In genomic region chr5:1782385-1783213, GRCh38 we compare ENCODE assay signal across 12 cellular contexts. TPM values are rescaled to one million over a fixed set of nuclear protein-coding genes. Genes with fewer than 3 reads are reported as not detected.
A peak's percentile ranks its signal among the peaks of the same experiment; 100 is the strongest.
DNase-seq lines count a peak whose midpoint lies in the region; ATAC-seq and TF ChIP-seq lines count a peak whose summit lies in the region.
"Had no signal": no experiment of that assay in that cellular context is flagged by ENCODE, and none has a peak within 500 bp of the region (broad histone marks: within the 10 kb centered on the region; RNA-seq: fewer than 3 reads in every experiment).

No MANE protein-coding gene starts in this region.

- no peaks in the 10 kb centered on the region for H3K9me3 Mint-ChIP-seq in nephron

- H3K36me3 Mint-ChIP-seq in nephron (ENCODE audit: low read depth) = no peaks in the 10 kb centered on the region

- ATAC-seq in GM18508 (IDR thresholded peaks at IDR 0.05; ENCODE audit: insufficient read depth, unreplicated experiment) (peak; percentile 14), GM19467 (IDR thresholded peaks at IDR 0.05; ENCODE audit: unreplicated experiment) (peak; percentile 1), HG03139 (IDR thresholded peaks at IDR 0.05; ENCODE audit: unreplicated experiment) (peak; percentile 5)

- no peaks in the 10 kb centered on the region for H3K36me3 ChIP-seq in hepatocyte (replicated peaks; ENCODE audit: insufficient read depth, low read depth)
- H3K36me3 ChIP-seq: MG63 had no signal

- H3K4me3 ChIP-seq in hepatocyte = no peak overlapping the region
- H3K4me3 ChIP-seq: MG63 had no signal

- H3K27me3 Mint-ChIP-seq in nephron (ENCODE audit: low read depth) = peaks cover 34% of the 10 kb centered on the region

- no peak overlapping the region for H3K4me2 ChIP-seq in hepatocyte

- no peak overlapping the region for H3K4me3 Mint-ChIP-seq in nephron

- peak overlapping the region in 2 of 3 experiments; percentile 21 to 84 for H3K27ac Mint-ChIP-seq in nephron

- 82% methylated on average over 14 of the region's 14 CpGs for WGBS in hepatocyte (ENCODE audit: low lambda C conversion rate, missing lambda C conversion rate)

- no peaks in the 10 kb centered on the region for H4K20me1 ChIP-seq in hepatocyte (ENCODE audit: insufficient read depth, poor library complexity, severe bottlenecking)

- H3K79me2 ChIP-seq in hepatocyte = no peaks in the 10 kb centered on the region

- no peaks in the 10 kb centered on the region for H3K9me2 ChIP-seq in hepatocyte (replicated peaks; ENCODE audit: insufficient read depth)

- H3K27ac ChIP-seq in hepatocyte = no peak overlapping the region

- peaks cover 22% of the 10 kb centered on the region for H3K4me1 Mint-ChIP-seq in nephron

- TF ChIP-seq CTCF in nephron (IDR thresholded peaks at IDR 0.05; ENCODE audit: unreplicated experiment in 3 of 3) = no peak
- TF ChIP-seq CTCF in GM13976 (IDR thresholded peaks at IDR 0.05; ENCODE audit: borderline replicate concordance, control extremely low read depth, extremely low read depth, insufficient read depth, missing control alignments) = no peak
- no peak for TF ChIP-seq CTCF in hepatocyte (IDR thresholded peaks at IDR 0.05; ENCODE audit: poor library complexity)

- no peaks in the 10 kb centered on the region for H3K9me3 ChIP-seq in hepatocyte (ENCODE audit: low read depth)
- H3K9me3 ChIP-seq: Caco-2, MG63 had no signal

- H3K4me1 ChIP-seq in hepatocyte (ENCODE audit: insufficient read depth) = no peaks in the 10 kb centered on the region
- H3K4me1 ChIP-seq: Caco-2 had no signal

- DNase-seq in SHP77 (lab: John Stamatoyannopoulos, UW) (no peak), Ammon's horn (ENCODE audit: low spot score) (no peak), GM13976 (ENCODE audit: low spot score) (no peak), hepatocyte (ENCODE audit: low spot score) (no peak)
- DNase-seq: activated T-cell treated with anti-CD3 and anti-CD28 coated beads for 4 hours, MG63, NCI-H82 had no signal

- H2AFZ ChIP-seq in hepatocyte = no peak overlapping the region

- in situ Hi-C loops in GM13976 (cut with MboI; ENCODE audit: low sequenced_read_pairs, unreplicated experiment) = no loop called here

- no peaks in the 10 kb centered on the region for H3K27me3 ChIP-seq in hepatocyte
- H3K27me3 ChIP-seq: MG63 had no signal

RNA-seq across cellular contexts. Expression of gene MRPL36, which starts 17.0 kb away (rescaled TPM):
- 25.6 and 40.3 TPM in 2 replicates for total RNA-seq in hepatocyte
- 96.9 and 107 TPM in 2 replicates for polyA plus RNA-seq in hepatocyte

RNA-seq across cellular contexts. Expression of gene NDUFS6, which starts 18.6 kb away (rescaled TPM):
- 29.3 and 33.4 TPM in 2 replicates for total RNA-seq in hepatocyte
- 103 and 108 TPM in 2 replicates for polyA plus RNA-seq in hepatocyte
